12 cellular contexts compared by ENCODE assay signal in genomic region chr1:8014381-8014988, GRCh38. TPM values are rescaled to one million over a fixed set of nuclear protein-coding genes. Genes with fewer than 3 reads are reported as not detected.
DNase-seq lines count a peak whose midpoint lies in the region; ATAC-seq and TF ChIP-seq lines count a peak whose summit lies in the region.
"Had no signal": no experiment of that assay in that cellular context is flagged by ENCODE, and none has a peak within 500 bp of the region (broad histone marks: within the 10 kb centered on the region; RNA-seq: fewer than 3 reads in every experiment).

No MANE protein-coding gene starts in this region.

- peaks cover 97% of the 10 kb centered on the region for H3K36me3 Mint-ChIP-seq in MCF 10A (ENCODE audit: insufficient read depth, unreplicated experiment)
- peaks cover 0 to 4% of the 10 kb centered on the region in 2 donors for H3K36me3 Mint-ChIP-seq in CD4-positive, alpha-beta memory T cell

- POLR2A ChIA-PET in MCF 10A (lab: Yijun Ruan, JAX) = interaction anchor here (0.5 to 9.2 kb wide), 25 partner anchors 9 to 807 kb away, joined by 3 to 256 read pairs (median 5); partner anchors contain the start of genes ERRFI1 and PARK7
- POLR2A ChIA-PET in CD4-positive, alpha-beta memory T cell (lab: Charles Lee; ENCODE audit: partially characterized antibody) = interaction anchor here (0.8 to 1.3 kb wide), 6 partner anchors 138 to 337 kb away, joined by 3 to 6 read pairs (median 4); no protein-coding TSS in a partner anchor

- ATAC-seq in left lobe of liver = peak; percentile 0

- H3K9me3 ChIP-seq in stomach = no peaks in the 10 kb centered on the region
- no peaks in the 10 kb centered on the region for H3K9me3 ChIP-seq in CD4-positive, alpha-beta memory T cell (ENCODE audit: control insufficient read depth in 1 of 2, low read length in 2 of 2)
- H3K9me3 ChIP-seq: HAP-1 had no signal

- DNase-seq in HUDEP-2 (lab: John Stamatoyannopoulos, UW; ENCODE audit: unreplicated experiment in 76 of 76) (peak in 68 of 76 experiments; percentile 7 to 89 (median 46)), MCF 10A (ENCODE audit: unreplicated experiment) (no peak), left lobe of liver (ENCODE audit: low spot score) (no peak), stomach (no peak), NAMALWA (ENCODE audit: low spot score) (no peak), NCI-H1436 treated with DMSO at 0.1 percent for 48 hours (lab: John Stamatoyannopoulos, UW) (no peak), NCI-H2171 treated with DMSO at 0.1 percent for 48 hours (lab: John Stamatoyannopoulos, UW) (no peak)
- DNase-seq in CD4-positive, alpha-beta memory T cell = no peak

- peaks cover 44 to 80% (median 55%) of the 10 kb centered on the region in 4 donors for H3K4me1 ChIP-seq in stomach
- H3K4me1 ChIP-seq in CD4-positive, alpha-beta memory T cell (ENCODE audit: insufficient read depth, low read length) = no peaks in the 10 kb centered on the region

- no peaks in the 10 kb centered on the region for H3K9me3 Mint-ChIP-seq in MCF 10A (ENCODE audit: unreplicated experiment)
- no peaks in the 10 kb centered on the region for H3K9me3 Mint-ChIP-seq in CD4-positive, alpha-beta memory T cell
- H3K9me3 Mint-ChIP-seq: nephron; stimulated activated naive CD8-positive, alpha-beta T cell treated with anti-CD3 and anti-CD28 coated beads, Interleukin-15, amount 100 ng/mL, for 72 hours had no signal

- H3K4me3 ChIP-seq in stomach = no peak overlapping the region
- no peak overlapping the region for H3K4me3 ChIP-seq in CD4-positive, alpha-beta memory T cell (ENCODE audit: low read length in 2 of 2)
- H3K4me3 ChIP-seq: cardiac muscle cell, HAP-1 had no signal

- H3K27ac Mint-ChIP-seq in MCF 10A (ENCODE audit: low read depth, unreplicated experiment) = peak overlapping the region; percentile 82
- no peak overlapping the region for H3K27ac Mint-ChIP-seq in CD4-positive, alpha-beta memory T cell
- H3K27ac Mint-ChIP-seq: stimulated activated naive CD8-positive, alpha-beta T cell treated with anti-CD3 and anti-CD28 coated beads, Interleukin-15, amount 100 ng/mL, for 72 hours had no signal

- no peak for TF ChIP-seq POLR2A in stomach (IDR thresholded peaks at IDR 0.05)

- H3K27me3 Mint-ChIP-seq in MCF 10A (ENCODE audit: insufficient read depth, unreplicated experiment) = no peaks in the 10 kb centered on the region
- H3K27me3 Mint-ChIP-seq in CD4-positive, alpha-beta memory T cell = peaks cover 10 to 18% of the 10 kb centered on the region in 2 donors

- intact Hi-C loops in MCF 10A (cut with micrococcal nuclease) (loop anchor here (2.0 kb wide), 1 partner anchor 300 kb away; no protein-coding TSS in a partner anchor), stomach (cut with DNase I; ENCODE audit: low total_unique reads) (no loop called here)
- intact Hi-C loops in CD4-positive, alpha-beta memory T cell (cut with micrococcal nuclease) = no loop called here

- H3K27ac ChIP-seq in stomach = peak overlapping the region in 4 of 5 donors; percentile 62 to 98 (median 76)
- H3K27ac ChIP-seq in CD4-positive, alpha-beta memory T cell (ENCODE audit: low read depth, low read length) = no peak overlapping the region
- H3K27ac ChIP-seq: cardiac muscle cell had no signal

- TF ChIP-seq CTCF in MCF 10A (IDR thresholded peaks at IDR 0.05; ENCODE audit: unreplicated experiment) (no peak), stomach (IDR thresholded peaks at IDR 0.05) (no peak)

- no TSS peak for BruUV-seq in MCF 10A (replicated peaks; lab: Mats Ljungman, UMichigan)

- peaks cover 74% of the 10 kb centered on the region for H3K4me1 Mint-ChIP-seq in MCF 10A (ENCODE audit: insufficient read depth, unreplicated experiment)
- H3K4me1 Mint-ChIP-seq in CD4-positive, alpha-beta memory T cell = peaks cover 0 to 1% (median under 1%) of the 10 kb centered on the region in 4 donors

- WGBS in stomach, 5 donors = 68 to 83% (median 75%) methylated on average over 10 of the region's 10 CpGs

- no peaks in the 10 kb centered on the region for H3K27me3 ChIP-seq in stomach
- no peaks in the 10 kb centered on the region for H3K27me3 ChIP-seq in CD4-positive, alpha-beta memory T cell (ENCODE audit: insufficient read depth, low read length)
- H3K27me3 ChIP-seq: cardiac muscle cell had no signal

- H3K36me3 ChIP-seq in stomach = peaks cover 35 to 58% (median 52%) of the 10 kb centered on the region in 4 donors
- H3K36me3 ChIP-seq in CD4-positive, alpha-beta memory T cell (ENCODE audit: insufficient read depth, low read length) = no peaks in the 10 kb centered on the region
- H3K36me3 ChIP-seq: HAP-1 had no signal

- peak overlapping the region; percentile 88 for H3K4me3 Mint-ChIP-seq in MCF 10A (ENCODE audit: unreplicated experiment)
- no peak overlapping the region for H3K4me3 Mint-ChIP-seq in CD4-positive, alpha-beta memory T cell
- H3K4me3 Mint-ChIP-seq: nephron; stimulated activated naive CD8-positive, alpha-beta T cell treated with anti-CD3 and anti-CD28 coated beads, Interleukin-15, amount 100 ng/mL, for 72 hours had no signal

- CTCF ChIA-PET in MCF 10A (lab: Yijun Ruan, JAX) = interaction anchor here (0.6 to 4.8 kb wide), 12 partner anchors 9 to 336 kb away, joined by 3 to 32 read pairs (median 9); no protein-coding TSS in a partner anchor
- CTCF ChIA-PET in CD4-positive, alpha-beta memory T cell (lab: Charles Lee; ENCODE audit: partially characterized antibody) = interaction anchor here (0.8 to 10.0 kb wide), 30 partner anchors 8 to 835 kb away, joined by 3 to 147 read pairs (median 4); partner anchors contain the start of gene SLC45A1

- no peak for TF ChIP-seq EP300 in stomach (IDR thresholded peaks at IDR 0.05)

RNA-seq across cellular contexts. Expression of gene ERRFI1, which starts 11.6 kb away (rescaled TPM):
- total RNA-seq in MCF 10A (2022) (86.4 and 111 TPM in 2 replicates), left lobe of liver (316 TPM), stomach (100 to 1,000 TPM in 3 of 5 donors, 10 to 100 TPM in 1, 1 to 10 TPM in 1; 3.5 to 201 (median 134) TPM)
- 10 to 100 TPM; 31.4 to 47.7 (median 41.4) TPM for polyA plus RNA-seq in stomach
- total RNA-seq in CD4-positive, alpha-beta memory T cell = 1 to 10 TPM; 1.0 TPM
- polyA plus RNA-seq in CD4-positive, alpha-beta memory T cell = under 1 TPM; 0.18 to 0.73 TPM

RNA-seq across cellular contexts. Expression of gene PARK7, which starts 53.0 kb away (rescaled TPM):
- 419 and 450 TPM in 2 replicates for total RNA-seq in MCF 10A (2022)
- total RNA-seq in left lobe of liver = 198 TPM
- 100 to 1,000 TPM in 2 of 5 donors, 10 to 100 TPM in 3; 41.4 to 149 (median 98.1) TPM for total RNA-seq in stomach
- 100 to 1,000 TPM; 281 to 350 (median 311) TPM for polyA plus RNA-seq in stomach
- total RNA-seq in CD4-positive, alpha-beta memory T cell = 100 to 1,000 TPM; 112 to 122 TPM
- 100 to 1,000 TPM; 342 to 381 TPM for polyA plus RNA-seq in CD4-positive, alpha-beta memory T cell

Comparison
In these comparisons a context has a peak if more than half of its experiments do, and no peak if none do; other contexts are left out.
1. DNase-seq: peak in HUDEP-2 (68 of 76); none in MCF 10A (single experiment), left lobe of liver (single experiment), stomach (single experiment), NAMALWA (single experiment), NCI-H1436 treated with DMSO at 0.1 percent for 48 hours (single experiment), NCI-H2171 treated with DMSO at 0.1 percent for 48 hours (single experiment) and CD4-positive, alpha-beta memory T cell (0 of 5).